21 cellular contexts compared by ENCODE assay signal in the genomic region with DNA sequence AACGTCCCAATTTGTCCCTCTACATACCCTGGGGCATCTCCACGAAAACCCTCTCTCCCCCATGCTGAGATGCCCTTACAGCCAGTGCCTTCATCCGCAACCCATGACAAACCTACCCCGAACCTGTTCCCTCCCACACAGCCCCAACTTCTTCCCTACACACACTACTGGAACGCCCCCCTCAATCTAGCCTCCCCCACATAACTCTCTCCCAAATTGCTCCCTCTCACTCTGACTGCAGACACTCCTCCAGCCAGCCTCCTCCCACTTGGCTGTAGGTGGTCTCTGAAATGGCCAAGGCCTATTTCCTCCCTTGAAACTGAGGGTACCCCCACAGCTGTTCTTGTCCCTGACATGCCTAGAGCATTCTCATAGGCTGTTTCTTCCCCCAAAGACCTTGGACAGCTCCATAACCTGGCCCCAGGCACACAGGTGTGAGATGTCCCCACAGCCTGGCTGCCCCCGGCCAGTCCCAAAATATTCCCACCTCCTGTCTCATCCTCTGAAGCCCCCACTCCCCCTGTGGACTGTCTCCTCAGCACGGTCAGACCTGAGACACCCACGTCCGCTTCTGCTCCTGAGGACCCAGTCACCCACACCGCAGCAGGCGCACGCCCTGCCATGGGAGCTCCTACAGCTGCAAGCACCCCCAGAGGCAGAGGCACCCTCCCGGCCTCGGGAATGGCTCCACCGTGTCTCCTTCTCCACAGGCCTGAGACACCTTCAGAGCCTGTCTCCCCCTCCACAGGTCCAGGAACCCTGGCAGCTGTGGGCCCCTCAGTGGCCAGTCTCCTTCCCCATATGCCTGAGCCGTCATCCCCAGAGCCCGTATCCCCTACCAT. TPM values are rescaled to one million over a fixed set of nuclear protein-coding genes. Genes with fewer than 3 reads are reported as not detected.
DNase-seq lines count a peak whose midpoint lies in the region; ATAC-seq, FAIRE-seq and TF ChIP-seq lines count a peak whose summit lies in the region.
"Had no signal": no experiment of that assay in that cellular context is flagged by ENCODE, and none has a peak within 500 bp of the region (broad histone marks: within the 10 kb centered on the region; RNA-seq: fewer than 3 reads in every experiment).

No MANE protein-coding gene starts in this region.

- H3K9ac ChIP-seq in HepG2 (ENCODE audit: insufficient read depth, low read depth, low read length) (no peak overlapping the region), H1 (replicated peaks in 1 of 4; ENCODE audit: extremely low read depth in 1 of 4, low read depth in 3 of 4, low read length in 3 of 4) (no peak overlapping the region)

- H2BK5ac ChIP-seq in H1 (ENCODE audit: low read depth, low read length): peak overlapping the region; percentile 24; the same call in 1 of the 2 replicates

- no peak overlapping the region for H4K91ac ChIP-seq in H1 (replicated peaks; ENCODE audit: insufficient read length, low read length)

- no peak overlapping the region for H2AK5ac ChIP-seq in H1 (ENCODE audit: low read depth, low read length)

- H3K4me3 ChIP-seq in HepG2 (replicated peaks in 1 of 3; ENCODE audit: insufficient read depth in 1 of 3, low read depth in 2 of 3, low read length in 3 of 3) (no peak overlapping the region), right lobe of liver (no peak overlapping the region), H1 (ENCODE audit: extremely low read depth in 1 of 4, insufficient read depth in 2 of 4, low read depth in 3 of 4, low read length in 4 of 4) (no peak overlapping the region), SJCRH30 (no peak overlapping the region)
- H3K4me3 ChIP-seq: Peyer's patch, skin epidermis had no signal

- no peak overlapping the region for H2BK20ac ChIP-seq in H1 (ENCODE audit: low read length)

- H3K79me1 ChIP-seq in H1 (ENCODE audit: low read depth, low read length): 0 out of 2 replicates have a peak, but pooled peaks cover 4% of the 10 kb centered on the region

- in situ Hi-C loops in HepG2 (cut with HindIII; ENCODE audit: extremely low pct_ligation_motif_present, low pct_unique_long_range_greater_than_20kb): no loop called here

- no peaks in the 10 kb centered on the region for H4K20me1 ChIP-seq in HepG2 (ENCODE audit: insufficient read depth, low read length)
- H4K20me1 ChIP-seq in H1 (replicated peaks in 1 of 2; ENCODE audit: control insufficient read depth in 1 of 2, insufficient read depth in 2 of 2, low read length in 2 of 2): peaks cover 0 to 8% of the 10 kb centered on the region in 2 experiments

- H2AFZ ChIP-seq in HepG2 (ENCODE audit: low read length) (no peak overlapping the region), H1 (ENCODE audit: low read length) (no peak overlapping the region)

- H3K27ac ChIP-seq in HepG2 (ENCODE audit: extremely low read length, insufficient read depth, low read length) (no peak overlapping the region), right lobe of liver (no peak overlapping the region), H1 (ENCODE audit: low read depth, low read length) (no peak overlapping the region), SJCRH30 (no peak overlapping the region)
- H3K27ac ChIP-seq: Peyer's patch had no signal

- TF ChIP-seq EP300 in HepG2 (IDR thresholded peaks at IDR 0.05; ENCODE audit: low read depth in 2 of 2, low read length in 2 of 2): no peak
- no peak for TF ChIP-seq EP300 in HepG2 (CRISPR knock-in tag; IDR thresholded peaks at IDR 0.05; ENCODE audit: borderline replicate concordance)
- no peak for TF ChIP-seq EP300 in H1 (IDR thresholded peaks at IDR 0.05; ENCODE audit: borderline replicate concordance in 1 of 2, low read depth in 2 of 2, low read length in 2 of 2)

- no peak overlapping the region for H4K8ac ChIP-seq in H1 (ENCODE audit: extremely low read depth, insufficient read depth, low read length)

- no peak overlapping the region for H3K18ac ChIP-seq in H1 (ENCODE audit: extremely low read depth, low read length)

- no peak overlapping the region for H4K5ac ChIP-seq in H1 (ENCODE audit: insufficient read length, low read depth, low read length)

- no peaks in the 10 kb centered on the region for H3K9me3 ChIP-seq in HepG2 (ENCODE audit: low read length)
- no peaks in the 10 kb centered on the region for H3K9me3 ChIP-seq in right lobe of liver
- no peaks in the 10 kb centered on the region for H3K9me3 ChIP-seq in H1 (ENCODE audit: insufficient read depth in 2 of 2, low read depth in 1 of 2, low read length in 1 of 2)
- H3K9me3 ChIP-seq in SJCRH30 (replicated peaks): no peaks in the 10 kb centered on the region
- H3K9me3 ChIP-seq: Peyer's patch had no signal

- H3K4me2 ChIP-seq in HepG2 (ENCODE audit: low read depth, low read length): no peak overlapping the region
- H3K4me2 ChIP-seq in H1 (ENCODE audit: insufficient read depth in 1 of 2, low read depth in 2 of 2, low read length in 2 of 2): no peak overlapping the region

- DNase-seq in HepG2 (ENCODE audit: low spot score) (no peak), right lobe of liver (no peak), H1 (ENCODE audit: low read depth in 1 of 2, low spot score in 2 of 2) (no peak), SJCRH30 (no peak), NCI-H82 (lab: John Stamatoyannopoulos, UW) (no peak)
- DNase-seq: 8988T; activated CD4-positive, alpha-beta T cell treated with anti-CD3 and anti-CD28 coated beads for 1 hour; activated CD8-positive, alpha-beta T cell treated with anti-CD3 and anti-CD28 coated beads, Interleukin-2, amount 10 ng/mL, durations not matched to agents 7 days and 5 days; activated effector memory CD4-positive, alpha-beta T cell treated with anti-CD3 and anti-CD28 coated beads, Interleukin-2, amount 50 U/mL, for 16 hours; activated T-cell treated with anti-CD3 and anti-CD28 coated beads for 4 hours; CD8-positive, alpha-beta T cell; KG1; mammary epithelial cell; MV-4-11; NCI-H524 treated with DMSO at 0.1 percent for 48 hours; Peyer's patch; T-helper 1 cell; trophoblast cell had no signal

- TF ChIP-seq RAD21 in HepG2 (CRISPR knock-in tag; IDR thresholded peaks at IDR 0.05): no peak
- TF ChIP-seq RAD21 in H1 (IDR thresholded peaks at IDR 0.05 in 1 of 2, conservative IDR thresholded peaks at IDR 0.05 in 1 of 2; ENCODE audit: low read depth in 2 of 2, low read length in 2 of 2): no peak

- no peak overlapping the region for H3K4ac ChIP-seq in H1 (replicated peaks; ENCODE audit: insufficient read length, low read depth, low read length)

- peaks cover 17% of the 10 kb centered on the region for H3K4me1 ChIP-seq in HepG2 (ENCODE audit: insufficient read depth, low read length)
- peaks cover 0 to 11% (median 4%) of the 10 kb centered on the region in 4 donors for H3K4me1 ChIP-seq in right lobe of liver
- peaks cover 0 to 10% (median 2%) of the 10 kb centered on the region in 4 experiments; a peak in 4 of 7 replicates for H3K4me1 ChIP-seq in H1 (replicated peaks in 1 of 4; ENCODE audit: control insufficient read depth in 3 of 4, insufficient read depth in 4 of 4, low read length in 3 of 4)
- no peaks in the 10 kb centered on the region for H3K4me1 ChIP-seq in SJCRH30

- intact Hi-C loops in HepG2 (cut with micrococcal nuclease; ENCODE audit: unreplicated experiment) (no loop called here), right lobe of liver (cut with DNase I) (loop anchor here (5.0 to 10.0 kb wide), 3 partner anchors 62 to 165 kb away; no protein-coding TSS in a partner anchor)

- ATAC-seq in HepG2: no peak
- ATAC-seq in right lobe of liver: no peak
- ATAC-seq in HG03139 (IDR thresholded peaks at IDR 0.05; ENCODE audit: unreplicated experiment): no peak
- ATAC-seq: activated CD8-positive, alpha-beta T cell treated with anti-CD3 and anti-CD28 coated beads, Interleukin-2, amount 10 ng/mL, durations not matched to agents 7 days and 5 days; CD8-positive, alpha-beta T cell had no signal

- FAIRE-seq in HepG2 (lab: Jason Lieb, UNC) (no peak), H1 (lab: Jason Lieb, UNC) (no peak)
- FAIRE-seq: TTC549 had no signal

- no peak overlapping the region for H2BK12ac ChIP-seq in H1 (ENCODE audit: low read depth, low read length)

- WGBS in HepG2 (ENCODE audit: low lambda C conversion rate): 96% methylated on average over 15 of the region's 17 CpGs
- 90% methylated on average over 6 of the region's 17 CpGs for WGBS in right lobe of liver (ENCODE audit: insufficient coverage, low coverage, low lambda C conversion rate, missing lambda C conversion rate)
- WGBS in H1 (ENCODE audit: extremely low coverage in 1 of 2, insufficient coverage in 1 of 2, insufficient read length in 1 of 2, insufficient replicate concordance in 2 of 2, low coverage in 1 of 2, low lambda C conversion rate in 2 of 2, missing lambda C conversion rate in 1 of 2), 2 experiments: 88% methylated on average over 16 of the region's 17 CpGs; no CpG with 5 or more reads in 1 of the 2 experiments

- H3K27me3 ChIP-seq in HepG2 (ENCODE audit: control insufficient read depth in 1 of 2, insufficient read depth in 2 of 2, low read length in 2 of 2) (no peaks in the 10 kb centered on the region), right lobe of liver (no peaks in the 10 kb centered on the region), H1 (replicated peaks in 1 of 4; ENCODE audit: control insufficient read depth in 3 of 4, extremely low read depth in 1 of 4, insufficient read depth in 3 of 4, low read length in 3 of 4) (no peaks in the 10 kb centered on the region), SJCRH30 (no peaks in the 10 kb centered on the region)
- H3K27me3 ChIP-seq: Peyer's patch had no signal

- H2BK120ac ChIP-seq in H1 (replicated peaks; ENCODE audit: low read depth, low read length): no peak overlapping the region

- BruUV-seq in HepG2 (replicated peaks; lab: Mats Ljungman, UMichigan): no TSS peak

- no peak overlapping the region for H3K56ac ChIP-seq in H1 (replicated peaks; ENCODE audit: insufficient read length, low read depth, low read length)

- peaks cover 28% of the 10 kb centered on the region for H3K79me2 ChIP-seq in HepG2 (ENCODE audit: insufficient read depth, low read length)
- peaks cover 0 to 21% of the 10 kb centered on the region in 2 experiments; a peak in 2 of 4 replicates for H3K79me2 ChIP-seq in H1 (ENCODE audit: control insufficient read depth in 1 of 2, insufficient read depth in 2 of 2, low read length in 2 of 2)

- CTCF ChIA-PET in HepG2 (lab: Yijun Ruan, JAX; ENCODE audit: low intra/inter-chr PET ratio, low total read pairs): no interaction called here
- CTCF ChIA-PET in H1 (lab: Charles Lee; ENCODE audit: partially characterized antibody): interaction anchor here (0.6 kb wide), 1 partner anchor 9 kb away, joined by 3 read pairs; no protein-coding TSS in a partner anchor

- H3K14ac ChIP-seq in H1 (ENCODE audit: insufficient read length): no peak overlapping the region

- no peak for TF ChIP-seq CTCF in HepG2 (CRISPR knock-in tag; IDR thresholded peaks at IDR 0.05)
- TF ChIP-seq CTCF in right lobe of liver (IDR thresholded peaks at IDR 0.05): no peak
- no peak for TF ChIP-seq CTCF in H1 (IDR thresholded peaks at IDR 0.05; ENCODE audit: control extremely low read depth in 1 of 3, insufficient read depth in 1 of 3, low read depth in 1 of 3, low read length in 3 of 3)

- H3K36me3 ChIP-seq in HepG2 (replicated peaks in 1 of 2; ENCODE audit: control insufficient read depth in 1 of 2, insufficient read depth in 2 of 2, low read length in 2 of 2): peaks cover 2 to 20% of the 10 kb centered on the region in 2 experiments; a peak in 4 of 5 replicates
- H3K36me3 ChIP-seq in right lobe of liver: peaks cover 0 to 17% (median 4%) of the 10 kb centered on the region in 4 donors
- H3K36me3 ChIP-seq in H1 (ENCODE audit: control insufficient read depth in 2 of 4, insufficient read depth in 4 of 4, low read length in 3 of 4): peaks cover 6 to 23% (median 16%) of the 10 kb centered on the region in 4 experiments; a peak in 6 of 8 replicates
- H3K36me3 ChIP-seq in SJCRH30: peaks cover 13% of the 10 kb centered on the region

- H3K23me2 ChIP-seq in H1 (ENCODE audit: low read depth, low read length): peaks cover 10% of the 10 kb centered on the region

- POLR2A ChIA-PET in HepG2 (lab: Yijun Ruan, JAX): no interaction called here
- POLR2A ChIA-PET in H1 (lab: Charles Lee; ENCODE audit: partially characterized antibody): no interaction called here

- no peak overlapping the region for H3K23ac ChIP-seq in H1 (ENCODE audit: insufficient read length)

- TF ChIP-seq POLR2A in HepG2 (IDR thresholded peaks at IDR 0.05; ENCODE audit: insufficient read depth in 1 of 2, low read depth in 2 of 2, low read length in 2 of 2): no peak
- no peak for TF ChIP-seq POLR2A in right lobe of liver (IDR thresholded peaks at IDR 0.05)
- no peak for TF ChIP-seq POLR2A in H1 (IDR thresholded peaks at IDR 0.05; ENCODE audit: control extremely low read depth in 1 of 2, low read depth in 2 of 2, low read length in 2 of 2)

- H2BK15ac ChIP-seq in H1 (ENCODE audit: low read length): no peak overlapping the region

RNA-seq across cellular contexts. Expression of gene KIAA0753, which starts 3.7 kb away (rescaled TPM):
- total RNA-seq in HepG2 (2016; rRNA removed; fragmentation: Illumina TruSeq; extraction: Trizol) (9.1 and 10.7 TPM in 2 replicates), right lobe of liver (1 to 10 TPM; 3.7 to 6.5 (median 4.9) TPM)
- total RNA-seq in HepG2 (2016; cell fraction: cytosol; rRNA removed; fragmentation: Illumina TruSeq; extraction: Trizol; ENCODE audit: low read depth): 10.1 and 10.8 TPM in 2 replicates
- total RNA-seq in HepG2 (2016; cell fraction: insoluble cytoplasmic fraction; rRNA removed; fragmentation: Illumina TruSeq; extraction: Trizol): 8.7 and 9.2 TPM in 2 replicates
- 8.4 and 8.8 TPM in 2 replicates for total RNA-seq in HepG2 (2016; cell fraction: membrane; rRNA removed; fragmentation: Illumina TruSeq; extraction: Trizol)
- total RNA-seq in HepG2 (2016; cell fraction: nucleus; rRNA removed; fragmentation: Illumina TruSeq; extraction: Trizol): 13.9 and 14.9 TPM in 2 replicates
- polyA plus RNA-seq in HepG2 (2011; rRNA removed) (4.6 and 5.2 TPM in 2 replicates), H1 (2011; rRNA removed) (4.2 and 5.0 TPM in 2 replicates)
- polyA plus RNA-seq in HepG2 (2011; cell fraction: cytosol; rRNA removed): 1.5 and 2.1 TPM in 2 replicates
- polyA plus RNA-seq in HepG2 (2011; cell fraction: nucleus; rRNA removed): 9.1 and 10.2 TPM in 2 replicates
- 3.9 and 4.2 TPM in 2 replicates for polyA plus RNA-seq in HepG2 (2012)
- polyA plus RNA-seq in HepG2 (2016; cell fraction: cytosol; fragmentation: Illumina TruSeq; extraction: Trizol; ENCODE audit: low read depth): 0.69 and 0.77 TPM in 2 replicates
- polyA plus RNA-seq in HepG2 (2016; cell fraction: insoluble cytoplasmic fraction; fragmentation: Illumina TruSeq; extraction: Trizol; ENCODE audit: low read depth): 8.6 and 8.9 TPM in 2 replicates
- polyA plus RNA-seq in HepG2 (2016; cell fraction: membrane; fragmentation: Illumina TruSeq; extraction: Trizol; ENCODE audit: low read depth): 2.1 and 3.3 TPM in 2 replicates
- polyA plus RNA-seq in HepG2 (2016; cell fraction: nucleus; fragmentation: Illumina TruSeq; extraction: Trizol; ENCODE audit: insufficient read depth, low read depth): 16.8 and 22.4 TPM in 2 replicates
- 2.2 and 12.2 TPM in 2 replicates for polyA minus RNA-seq in HepG2 (2011; rRNA and poly(A)+ RNA removed; ENCODE audit: low replicate concordance)
- 2.5 and 3.3 TPM in 2 replicates for polyA minus RNA-seq in HepG2 (2011; cell fraction: cytosol; rRNA and poly(A)+ RNA removed)
- 21.6 and 23.2 TPM in 2 replicates for polyA minus RNA-seq in HepG2 (2011; cell fraction: nucleus; rRNA and poly(A)+ RNA removed)
- 27.1 and 29.2 TPM in 2 replicates for total RNA-seq in H1 (2021; fragmentation: NEBNext Ultra II Directional; extraction: Animal tissue kit (Norgen Biotek cat#: 25700))
- polyA plus RNA-seq in H1 (2011; cell fraction: cytosol; rRNA removed): 5.2 TPM
- 9.0 TPM for polyA plus RNA-seq in H1 (2011; cell fraction: nucleus; rRNA removed)
- polyA plus RNA-seq in H1 (2012, experiment 1 of 2): 13.1 to 22.2 TPM (median 14.8 TPM) in 4 replicates
- polyA plus RNA-seq in H1 (2012, experiment 2 of 2): 1.4 TPM
- 11.6 TPM for polyA plus RNA-seq in H1 (2013, experiment 1 of 2)
- polyA plus RNA-seq in H1 (2013, experiment 2 of 2): 14.2 TPM
- polyA minus RNA-seq in H1 (2011; rRNA and poly(A)+ RNA removed): 7.3 and 12.7 TPM in 2 replicates
- polyA minus RNA-seq in H1 (2011; cell fraction: cytosol; rRNA and poly(A)+ RNA removed): 10.1 TPM
- 27.5 TPM for polyA minus RNA-seq in H1 (2011; cell fraction: nucleus; rRNA and poly(A)+ RNA removed)
- 9.6 and 14.3 TPM in 2 replicates for total RNA-seq in SJCRH30 (2014; rRNA removed; shearing (Covaris generic))

RNA-seq across cellular contexts. Expression of gene TXNDC17, which starts 4.0 kb away (rescaled TPM):
- total RNA-seq in HepG2 (2016; rRNA removed; fragmentation: Illumina TruSeq; extraction: Trizol) (266 and 359 TPM in 2 replicates), right lobe of liver (100 to 1,000 TPM in 2 of 6 experiments, 10 to 100 TPM in 4; 50.4 to 204 (median 72.1) TPM)
- 93.1 and 113 TPM in 2 replicates for total RNA-seq in HepG2 (2016; cell fraction: cytosol; rRNA removed; fragmentation: Illumina TruSeq; extraction: Trizol; ENCODE audit: low read depth)
- total RNA-seq in HepG2 (2016; cell fraction: insoluble cytoplasmic fraction; rRNA removed; fragmentation: Illumina TruSeq; extraction: Trizol): 255 and 373 TPM in 2 replicates
- 138 and 151 TPM in 2 replicates for total RNA-seq in HepG2 (2016; cell fraction: membrane; rRNA removed; fragmentation: Illumina TruSeq; extraction: Trizol)
- total RNA-seq in HepG2 (2016; cell fraction: nucleus; rRNA removed; fragmentation: Illumina TruSeq; extraction: Trizol): 76.2 and 83.8 TPM in 2 replicates
- polyA plus RNA-seq in HepG2 (2011; rRNA removed) (147 and 188 TPM in 2 replicates), H1 (2011; rRNA removed) (410 TPM in 2 replicates)
- polyA plus RNA-seq in HepG2 (2011; cell fraction: cytosol; rRNA removed): 236 and 276 TPM in 2 replicates
- polyA plus RNA-seq in HepG2 (2011; cell fraction: nucleus; rRNA removed): 40.2 and 44.6 TPM in 2 replicates
- 97.0 and 122 TPM in 2 replicates for polyA plus RNA-seq in HepG2 (2012)
- polyA plus RNA-seq in HepG2 (2016; cell fraction: cytosol; fragmentation: Illumina TruSeq; extraction: Trizol; ENCODE audit: low read depth): 101 and 125 TPM in 2 replicates
- polyA plus RNA-seq in HepG2 (2016; cell fraction: insoluble cytoplasmic fraction; fragmentation: Illumina TruSeq; extraction: Trizol; ENCODE audit: low read depth): 322 and 359 TPM in 2 replicates
- polyA plus RNA-seq in HepG2 (2016; cell fraction: membrane; fragmentation: Illumina TruSeq; extraction: Trizol; ENCODE audit: low read depth): 105 and 119 TPM in 2 replicates
- 146 and 155 TPM in 2 replicates for polyA plus RNA-seq in HepG2 (2016; cell fraction: nucleus; fragmentation: Illumina TruSeq; extraction: Trizol; ENCODE audit: insufficient read depth, low read depth)
- polyA minus RNA-seq in HepG2 (2011; rRNA and poly(A)+ RNA removed; ENCODE audit: low replicate concordance): 30.3 and 88.3 TPM in 2 replicates
- polyA minus RNA-seq in HepG2 (2011; cell fraction: cytosol; rRNA and poly(A)+ RNA removed): 40.0 and 52.4 TPM in 2 replicates
- polyA minus RNA-seq in HepG2 (2011; cell fraction: nucleus; rRNA and poly(A)+ RNA removed): 10.8 and 14.4 TPM in 2 replicates
- total RNA-seq in H1 (2021; fragmentation: NEBNext Ultra II Directional; extraction: Animal tissue kit (Norgen Biotek cat#: 25700)): 182 and 192 TPM in 2 replicates
- polyA plus RNA-seq in H1 (2011; cell fraction: cytosol; rRNA removed): 569 TPM
- polyA plus RNA-seq in H1 (2011; cell fraction: nucleus; rRNA removed): 184 TPM
- polyA plus RNA-seq in H1 (2012, experiment 1 of 2): 331 to 495 TPM (median 353 TPM) in 4 replicates
- polyA plus RNA-seq in H1 (2012, experiment 2 of 2): 139 TPM
- polyA plus RNA-seq in H1 (2013, experiment 1 of 2): 260 TPM
- 290 TPM for polyA plus RNA-seq in H1 (2013, experiment 2 of 2)
- polyA minus RNA-seq in H1 (2011; rRNA and poly(A)+ RNA removed): 44.9 and 53.2 TPM in 2 replicates
- polyA minus RNA-seq in H1 (2011; cell fraction: cytosol; rRNA and poly(A)+ RNA removed): 87.0 TPM
- 34.3 TPM for polyA minus RNA-seq in H1 (2011; cell fraction: nucleus; rRNA and poly(A)+ RNA removed)
- 62.0 and 66.1 TPM in 2 replicates for total RNA-seq in SJCRH30 (2014; rRNA removed; shearing (Covaris generic))

RNA-seq across cellular contexts. Expression of gene MED31, which starts 14.6 kb away (rescaled TPM):
- total RNA-seq in HepG2 (2016; rRNA removed; fragmentation: Illumina TruSeq; extraction: Trizol) (20.9 and 25.0 TPM in 2 replicates), right lobe of liver (10 to 100 TPM in 2 of 6 experiments, 1 to 10 TPM in 4; 3.5 to 10.7 (median 7.4) TPM)
- 15.0 and 15.3 TPM in 2 replicates for total RNA-seq in HepG2 (2016; cell fraction: cytosol; rRNA removed; fragmentation: Illumina TruSeq; extraction: Trizol; ENCODE audit: low read depth)
- 21.7 and 30.3 TPM in 2 replicates for total RNA-seq in HepG2 (2016; cell fraction: insoluble cytoplasmic fraction; rRNA removed; fragmentation: Illumina TruSeq; extraction: Trizol)
- 13.3 and 13.7 TPM in 2 replicates for total RNA-seq in HepG2 (2016; cell fraction: membrane; rRNA removed; fragmentation: Illumina TruSeq; extraction: Trizol)
- 13.4 and 18.3 TPM in 2 replicates for total RNA-seq in HepG2 (2016; cell fraction: nucleus; rRNA removed; fragmentation: Illumina TruSeq; extraction: Trizol)
- polyA plus RNA-seq in HepG2 (2011; rRNA removed) (14.2 and 19.0 TPM in 2 replicates), H1 (2011; rRNA removed) (2.4 and 4.6 TPM in 2 replicates)
- 5.0 and 8.9 TPM in 2 replicates for polyA plus RNA-seq in HepG2 (2011; cell fraction: cytosol; rRNA removed)
- 4.0 and 7.0 TPM in 2 replicates for polyA plus RNA-seq in HepG2 (2011; cell fraction: nucleus; rRNA removed)
- polyA plus RNA-seq in HepG2 (2012): 12.4 and 13.1 TPM in 2 replicates
- polyA plus RNA-seq in HepG2 (2016; cell fraction: cytosol; fragmentation: Illumina TruSeq; extraction: Trizol; ENCODE audit: low read depth): 7.9 and 10.0 TPM in 2 replicates
- polyA plus RNA-seq in HepG2 (2016; cell fraction: insoluble cytoplasmic fraction; fragmentation: Illumina TruSeq; extraction: Trizol; ENCODE audit: low read depth): 27.3 and 32.8 TPM in 2 replicates
- polyA plus RNA-seq in HepG2 (2016; cell fraction: membrane; fragmentation: Illumina TruSeq; extraction: Trizol; ENCODE audit: low read depth): 9.6 and 13.7 TPM in 2 replicates
- 20.1 and 21.9 TPM in 2 replicates for polyA plus RNA-seq in HepG2 (2016; cell fraction: nucleus; fragmentation: Illumina TruSeq; extraction: Trizol; ENCODE audit: insufficient read depth, low read depth)
- 1.9 and 7.5 TPM in 2 replicates for polyA minus RNA-seq in HepG2 (2011; rRNA and poly(A)+ RNA removed; ENCODE audit: low replicate concordance)
- polyA minus RNA-seq in HepG2 (2011; cell fraction: cytosol; rRNA and poly(A)+ RNA removed): 2.8 and 3.5 TPM in 2 replicates
- polyA minus RNA-seq in HepG2 (2011; cell fraction: nucleus; rRNA and poly(A)+ RNA removed): 21.2 and 22.8 TPM in 2 replicates
- 11.0 and 12.3 TPM in 2 replicates for total RNA-seq in H1 (2021; fragmentation: NEBNext Ultra II Directional; extraction: Animal tissue kit (Norgen Biotek cat#: 25700))
- polyA plus RNA-seq in H1 (2011; cell fraction: cytosol; rRNA removed): 5.0 TPM
- polyA plus RNA-seq in H1 (2011; cell fraction: nucleus; rRNA removed): 2.1 TPM
- 5.1 to 7.2 TPM (median 6.7 TPM) in 4 replicates for polyA plus RNA-seq in H1 (2012, experiment 1 of 2)
- polyA plus RNA-seq in H1 (2012, experiment 2 of 2): 11.5 TPM
- polyA plus RNA-seq in H1 (2013, experiment 1 of 2): 24.1 TPM
- polyA plus RNA-seq in H1 (2013, experiment 2 of 2): 23.7 TPM
- polyA minus RNA-seq in H1 (2011; rRNA and poly(A)+ RNA removed): 2.8 and 3.9 TPM in 2 replicates
- 1.8 TPM for polyA minus RNA-seq in H1 (2011; cell fraction: cytosol; rRNA and poly(A)+ RNA removed)
- 9.7 TPM for polyA minus RNA-seq in H1 (2011; cell fraction: nucleus; rRNA and poly(A)+ RNA removed)
- 20.1 and 22.1 TPM in 2 replicates for total RNA-seq in SJCRH30 (2014; rRNA removed; shearing (Covaris generic))

RNA-seq across cellular contexts. Expression of gene C17orf100, which starts 14.7 kb away (rescaled TPM):
- total RNA-seq in HepG2 (2016; rRNA removed; fragmentation: Illumina TruSeq; extraction: Trizol) (3.6 and 4.1 TPM in 2 replicates), right lobe of liver (1 to 10 TPM; 1.2 to 4.0 (median 1.9) TPM)
- total RNA-seq in HepG2 (2016; cell fraction: cytosol; rRNA removed; fragmentation: Illumina TruSeq; extraction: Trizol; ENCODE audit: low read depth): 2.2 and 2.4 TPM in 2 replicates
- total RNA-seq in HepG2 (2016; cell fraction: insoluble cytoplasmic fraction; rRNA removed; fragmentation: Illumina TruSeq; extraction: Trizol): 3.2 and 4.7 TPM in 2 replicates
- 6.2 and 6.9 TPM in 2 replicates for total RNA-seq in HepG2 (2016; cell fraction: membrane; rRNA removed; fragmentation: Illumina TruSeq; extraction: Trizol)
- total RNA-seq in HepG2 (2016; cell fraction: nucleus; rRNA removed; fragmentation: Illumina TruSeq; extraction: Trizol): 3.8 and 4.0 TPM in 2 replicates
- polyA plus RNA-seq in HepG2 (2011; rRNA removed) (8.7 and 10.1 TPM in 2 replicates), H1 (2011; rRNA removed) (2.1 and 2.6 TPM in 2 replicates)
- 10.2 and 10.7 TPM in 2 replicates for polyA plus RNA-seq in HepG2 (2011; cell fraction: cytosol; rRNA removed)
- polyA plus RNA-seq in HepG2 (2011; cell fraction: nucleus; rRNA removed): 9.3 and 9.9 TPM in 2 replicates
- polyA plus RNA-seq in HepG2 (2012): 12.3 and 32.8 TPM in 2 replicates
- 7.2 and 9.4 TPM in 2 replicates for polyA plus RNA-seq in HepG2 (2016; cell fraction: cytosol; fragmentation: Illumina TruSeq; extraction: Trizol; ENCODE audit: low read depth)
- 13.1 and 13.3 TPM in 2 replicates for polyA plus RNA-seq in HepG2 (2016; cell fraction: insoluble cytoplasmic fraction; fragmentation: Illumina TruSeq; extraction: Trizol; ENCODE audit: low read depth)
- polyA plus RNA-seq in HepG2 (2016; cell fraction: membrane; fragmentation: Illumina TruSeq; extraction: Trizol; ENCODE audit: low read depth): 15.0 and 15.5 TPM in 2 replicates
- 9.5 and 9.7 TPM in 2 replicates for polyA plus RNA-seq in HepG2 (2016; cell fraction: nucleus; fragmentation: Illumina TruSeq; extraction: Trizol; ENCODE audit: insufficient read depth, low read depth)
- 1.0 and 10.4 TPM in 2 replicates for polyA minus RNA-seq in HepG2 (2011; rRNA and poly(A)+ RNA removed; ENCODE audit: low replicate concordance)
- 6.8 and 7.9 TPM in 2 replicates for polyA minus RNA-seq in HepG2 (2011; cell fraction: cytosol; rRNA and poly(A)+ RNA removed)
- polyA minus RNA-seq in HepG2 (2011; cell fraction: nucleus; rRNA and poly(A)+ RNA removed): 11.7 and 13.4 TPM in 2 replicates
- total RNA-seq in H1 (2021; fragmentation: NEBNext Ultra II Directional; extraction: Animal tissue kit (Norgen Biotek cat#: 25700)): 1.6 and 2.8 TPM in 2 replicates
- polyA plus RNA-seq in H1 (2011; cell fraction: cytosol; rRNA removed): 2.2 TPM
- 3.1 TPM for polyA plus RNA-seq in H1 (2011; cell fraction: nucleus; rRNA removed)
- 1.9 to 2.9 TPM (median 2.7 TPM) in 4 replicates for polyA plus RNA-seq in H1 (2012, experiment 1 of 2)
- polyA plus RNA-seq in H1 (2012, experiment 2 of 2): 1.5 TPM
- polyA plus RNA-seq in H1 (2013, experiment 1 of 2): 2.5 TPM
- 2.7 TPM for polyA plus RNA-seq in H1 (2013, experiment 2 of 2)
- 0.57 and 0.71 TPM in 2 replicates for polyA minus RNA-seq in H1 (2011; rRNA and poly(A)+ RNA removed)
- polyA minus RNA-seq in H1 (2011; cell fraction: cytosol; rRNA and poly(A)+ RNA removed): 3.0 TPM
- polyA minus RNA-seq in H1 (2011; cell fraction: nucleus; rRNA and poly(A)+ RNA removed): 4.0 TPM
- 1.4 and 1.9 TPM in 2 replicates for total RNA-seq in SJCRH30 (2014; rRNA removed; shearing (Covaris generic))
